Comparison of ENCODE assay signal across 17 cellular contexts in the genomic region with DNA sequence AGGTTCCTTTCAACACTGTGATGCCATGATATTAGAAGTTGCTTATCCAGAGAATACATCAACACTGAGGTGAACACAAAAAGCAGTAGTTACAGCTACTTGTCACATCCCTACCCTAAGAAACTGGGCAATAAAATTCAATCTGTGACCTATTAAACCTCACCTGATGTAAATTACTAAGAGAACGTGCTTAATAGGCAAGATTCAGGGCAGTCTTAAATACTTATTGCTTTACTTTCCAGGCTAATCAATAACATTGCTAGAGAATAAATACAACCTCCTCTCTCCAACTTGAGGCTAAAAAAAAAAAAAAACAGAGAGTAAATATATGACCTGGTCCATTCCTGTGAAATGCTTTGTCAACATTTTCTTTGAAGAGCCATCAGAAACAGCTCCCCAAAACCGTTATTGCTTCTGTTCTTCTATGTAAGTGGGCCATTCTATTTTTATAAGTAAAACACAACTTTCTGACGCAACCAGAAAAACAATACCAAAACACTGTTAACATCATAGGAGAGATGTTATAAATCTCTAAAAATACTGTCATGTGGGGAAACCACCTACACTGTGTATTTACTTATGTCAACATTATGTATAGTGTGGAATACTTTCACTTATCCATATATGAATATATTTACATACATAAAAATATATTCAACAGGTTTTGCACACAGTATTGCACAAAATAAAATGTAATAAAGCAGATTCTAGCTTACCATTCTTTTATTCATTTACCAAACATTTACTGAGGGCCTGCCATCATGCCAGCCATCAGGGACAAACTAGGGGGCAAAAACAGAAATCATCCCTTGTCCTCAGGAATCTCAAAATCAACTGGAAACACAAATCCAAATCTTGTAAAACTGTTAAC. TPM values are rescaled to one million over a fixed set of nuclear protein-coding genes. Genes with fewer than 3 reads are reported as not detected.
DNase-seq lines count a peak whose midpoint lies in the region; ATAC-seq, FAIRE-seq and TF ChIP-seq lines count a peak whose summit lies in the region.
"Had no signal": no experiment of that assay in that cellular context is flagged by ENCODE, and none has a peak within 500 bp of the region (broad histone marks: within the 10 kb centered on the region; RNA-seq: fewer than 3 reads in every experiment).

No MANE protein-coding gene starts in this region.

- TF ChIP-seq EP300 in A549 (IDR thresholded peaks at IDR 0.05), result no peak

- no peaks in the 10 kb centered on the region for H3K9me2 ChIP-seq in OCI-LY7 (ENCODE audit: insufficient read depth, low read length)

- peak overlapping the region; percentile 15; the same call in 1 of the 3 replicates for H3K4me2 ChIP-seq in A549
- H3K4me2 ChIP-seq in OCI-LY7 (ENCODE audit: low read length), result peak overlapping the region; percentile 86

- H3K79me2 ChIP-seq in OCI-LY7 (ENCODE audit: insufficient read depth, low read depth, low read length), result peaks cover 30% of the 10 kb centered on the region

- H3K36me3 ChIP-seq in OCI-LY7 (ENCODE audit: insufficient read depth, low read length), result peaks cover 30% of the 10 kb centered on the region

- H2AFZ ChIP-seq in OCI-LY7 (ENCODE audit: low read length), result no peak overlapping the region

- CTCF ChIA-PET in A549 (lab: Yijun Ruan, JAX) (interaction anchor here (0.6 kb wide), 1 partner anchor 208 kb away, joined by 3 read pairs; no protein-coding TSS in a partner anchor), OCI-LY7 (lab: Charles Lee; ENCODE audit: unreplicated experiment) (no interaction called here)

- H3K27ac ChIP-seq in A549 (no peak overlapping the region), OCI-LY7 (ENCODE audit: low read depth, low read length, poor library complexity, severe bottlenecking) (no peak overlapping the region)
- H3K27ac ChIP-seq: sigmoid colon, thyroid gland, WERI-Rb-1 had no signal

- no peak for FAIRE-seq in A549 (lab: Jason Lieb, UNC)
- FAIRE-seq: colon had no signal

- WGBS in A549 (ENCODE audit: missing lambda C conversion rate), result 77% methylated on average over 3 of the region's 3 CpGs

- TF ChIP-seq CTCF in A549 (IDR thresholded peaks at IDR 0.05) (no peak), GM20000 (IDR thresholded peaks at IDR 0.05; ENCODE audit: extremely low read depth, missing control alignments) (no peak), OCI-LY7 (conservative IDR thresholded peaks at IDR 0.05; ENCODE audit: low read length) (no peak)

- no peak overlapping the region for H3K4me3 ChIP-seq in A549
- H3K4me3 ChIP-seq in OCI-LY7 (ENCODE audit: low read depth, low read length, poor library complexity, severe bottlenecking), result no peak overlapping the region
- H3K4me3 ChIP-seq: sigmoid colon, thyroid gland had no signal

- DNase-seq in A549 (ENCODE audit: low read depth in 1 of 2, low spot score in 1 of 2) (no peak), GM20000 (ENCODE audit: low spot score) (peak; percentile 22), OCI-LY7 (ENCODE audit: low spot score) (no peak), kidney tubule cell (ENCODE audit: low spot score) (peak; percentile 47), mesenteric fat pad (ENCODE audit: low spot score) (no peak), T1000 (lab: John Stamatoyannopoulos, UW) (no peak), DMS 273 (lab: John Stamatoyannopoulos, UW; ENCODE audit: unreplicated experiment) (no peak)
- DNase-seq: activated CD8-positive, alpha-beta memory T cell treated with anti-CD3 and anti-CD28 coated beads for 24 hours; mammary epithelial cell; NCI-H187; sigmoid colon; stimulated activated CD4-positive, alpha-beta T cell treated with anti-CD3 and anti-CD28 coated beads, Interleukin-4, amount 100 ng/mL, for 1 hour; T-cell; thyroid gland; WERI-Rb-1 had no signal

- H4K20me1 ChIP-seq in OCI-LY7 (ENCODE audit: insufficient read depth, low read length), result peaks cover 17% of the 10 kb centered on the region

- no TSS peak for BruUV-seq in OCI-LY7 (replicated peaks; lab: Mats Ljungman, UMichigan)

- POLR2A ChIA-PET in A549 (lab: Yijun Ruan, JAX), result interaction anchor here (0.7 kb wide), 1 partner anchor 66 kb away, joined by 4 read pairs; no protein-coding TSS in a partner anchor
- POLR2A ChIA-PET in OCI-LY7 (lab: Charles Lee), result interaction anchor here (0.6 to 1.3 kb wide), 7 partner anchors 13 to 707 kb away, joined by 3 to 4 read pairs (median 3); no protein-coding TSS in a partner anchor

- H3K9me3 ChIP-seq in A549, result no peaks in the 10 kb centered on the region
- H3K9me3 ChIP-seq in OCI-LY7 (ENCODE audit: low read length), result no peaks in the 10 kb centered on the region
- H3K9me3 ChIP-seq: sigmoid colon, thyroid gland had no signal

- no peak for TF ChIP-seq RAD21 in A549 (conservative IDR thresholded peaks at IDR 0.05 in 1 of 2, IDR thresholded peaks at IDR 0.05 in 1 of 2)

- TF ChIP-seq POLR2A in A549 (IDR thresholded peaks at IDR 0.05; ENCODE audit: low read length), result no peak

- no peak for ATAC-seq in A549
- ATAC-seq in HG02678 (IDR thresholded peaks at IDR 0.05; ENCODE audit: unreplicated experiment), result no peak
- ATAC-seq: T-cell had no signal

- H3K4me1 ChIP-seq in A549 (peaks cover 27% of the 10 kb centered on the region), OCI-LY7 (ENCODE audit: insufficient read depth, low read length, poor library complexity, severe bottlenecking) (peaks cover 32% of the 10 kb centered on the region)

- intact Hi-C loops in OCI-LY7 (cut with micrococcal nuclease; ENCODE audit: unreplicated experiment), result no loop called here

TF ChIP-seq in A549, 52 proteins besides CTCF, POLR2A, EP300 and RAD21:
- TF ChIP-seq ZSCAN20 (CRISPR knock-in tag; IDR thresholded peaks at IDR 0.05) (no peak), MAFK (IDR thresholded peaks at IDR 0.05; ENCODE audit: partially characterized antibody) (peak; percentile 22)

RNA-seq across cellular contexts. Expression of a gene that starts 2.7 kb away (rescaled TPM):
- polyA plus RNA-seq in A549 (2011; rRNA removed) (12.2 and 16.8 TPM in 2 replicates), A549 (2017; fragmentation: RNase III; extraction: RNeasy Plus Mini Kit Qiagen cat#74134 plus additional on column Dnase treatment) (13.8 to 15.5 TPM (median 14.8 TPM) in 3 replicates)
- polyA plus RNA-seq in A549 (2012; cell fraction: cytosol; rRNA removed), result 3.3 and 3.7 TPM in 2 replicates
- polyA plus RNA-seq in A549 (2012; cell fraction: nucleus; rRNA removed), result 1.6 and 2.7 TPM in 2 replicates
- polyA minus RNA-seq in A549 (2011; rRNA and poly(A)+ RNA removed), result 4.0 and 4.2 TPM in 2 replicates
- 4.0 and 4.1 TPM in 2 replicates for total RNA-seq in OCI-LY7 (2014; rRNA removed; shearing (Covaris generic))
- total RNA-seq in OCI-LY7 (2022) (3.7 and 4.7 TPM in 2 replicates), mesenteric fat pad (15.7 TPM)

RNA-seq across cellular contexts. Expression of a gene that starts 2.8 kb away (rescaled TPM):
- polyA plus RNA-seq in A549 (2011; rRNA removed) (2,933 and 3,149 TPM in 2 replicates), A549 (2017; fragmentation: RNase III; extraction: RNeasy Plus Mini Kit Qiagen cat#74134 plus additional on column Dnase treatment) (2,088 to 2,178 TPM (median 2,158 TPM) in 3 replicates)
- polyA plus RNA-seq in A549 (2012; cell fraction: cytosol; rRNA removed), result 4,919 and 4,999 TPM in 2 replicates
- 2,649 and 2,666 TPM in 2 replicates for polyA plus RNA-seq in A549 (2012; cell fraction: nucleus; rRNA removed)
- polyA minus RNA-seq in A549 (2011; rRNA and poly(A)+ RNA removed), result 1,758 and 1,776 TPM in 2 replicates
- 2,205 and 2,390 TPM in 2 replicates for total RNA-seq in OCI-LY7 (2014; rRNA removed; shearing (Covaris generic))
- total RNA-seq in OCI-LY7 (2022) (2,355 and 2,716 TPM in 2 replicates), mesenteric fat pad (1,360 TPM)

RNA-seq across cellular contexts. Expression of a gene that starts 31.0 kb away (rescaled TPM):
- polyA plus RNA-seq in A549 (2011; rRNA removed) (18.5 and 18.6 TPM in 2 replicates), A549 (2017; fragmentation: RNase III; extraction: RNeasy Plus Mini Kit Qiagen cat#74134 plus additional on column Dnase treatment) (7.2 to 8.1 TPM (median 7.4 TPM) in 3 replicates)
- 2.6 and 3.1 TPM in 2 replicates for polyA plus RNA-seq in A549 (2012; cell fraction: cytosol; rRNA removed)
- polyA plus RNA-seq in A549 (2012; cell fraction: nucleus; rRNA removed), result 1.2 and 1.9 TPM in 2 replicates
- 15.4 and 18.7 TPM in 2 replicates for polyA minus RNA-seq in A549 (2011; rRNA and poly(A)+ RNA removed)
- 5.0 and 7.9 TPM in 2 replicates for total RNA-seq in OCI-LY7 (2014; rRNA removed; shearing (Covaris generic))
- total RNA-seq in OCI-LY7 (2022) (5.7 and 8.8 TPM in 2 replicates), mesenteric fat pad (19.4 TPM)

Comparison
In these comparisons a context has a peak if more than half of its experiments do, and no peak if none do; other contexts are left out.
1. DNase-seq: peak in GM20000 (single experiment) and kidney tubule cell (single experiment); none in A549 (0 of 2), OCI-LY7 (single experiment), mesenteric fat pad (single experiment), T1000 (single experiment) and DMS 273 (single experiment).